11 cellular contexts compared by ENCODE assay signal in the genomic region with DNA sequence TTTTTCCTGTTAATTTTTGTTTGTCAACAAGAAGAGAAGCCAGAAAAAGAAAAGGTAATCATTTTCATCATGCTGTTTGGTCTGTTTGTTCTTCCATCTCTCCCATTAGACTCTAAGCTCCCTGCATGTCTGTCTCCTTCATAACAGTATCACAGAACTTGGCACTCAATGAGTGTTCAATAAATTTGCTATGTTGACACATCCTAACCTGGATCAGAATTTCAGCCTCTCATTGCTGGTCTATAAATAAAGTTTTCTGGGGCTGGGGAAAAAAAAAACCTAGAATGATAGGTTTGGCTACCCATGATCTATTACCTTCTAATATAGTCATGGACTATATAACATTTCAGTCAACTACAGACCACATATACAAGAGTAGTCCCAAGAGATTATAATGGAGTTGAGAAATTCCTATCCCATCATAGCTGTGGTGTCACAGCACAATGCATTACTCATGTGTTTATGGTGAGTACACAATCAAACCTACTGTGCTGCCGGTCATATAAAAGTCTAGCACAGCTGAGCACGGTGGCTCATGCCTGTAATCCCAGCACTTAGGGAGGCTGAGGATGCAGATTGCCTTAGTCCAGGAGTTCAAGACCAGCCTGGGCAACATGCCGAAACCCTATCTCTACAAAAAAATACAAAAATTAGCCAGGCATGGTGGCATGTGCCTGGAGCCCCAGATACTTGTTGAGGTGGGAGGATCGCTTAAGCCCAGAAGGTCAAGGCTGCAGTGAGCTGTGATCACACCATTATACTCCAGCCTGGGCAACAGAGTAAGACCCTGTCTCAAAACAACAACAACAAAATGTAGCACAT. TPM values are rescaled to one million over a fixed set of nuclear protein-coding genes. Genes with fewer than 3 reads are reported as not detected.
DNase-seq lines count a peak whose midpoint lies in the region; ATAC-seq and TF ChIP-seq lines count a peak whose summit lies in the region.
"Had no signal": no experiment of that assay in that cellular context is flagged by ENCODE, and none has a peak within 500 bp of the region (broad histone marks: within the 10 kb centered on the region; RNA-seq: fewer than 3 reads in every experiment).

No MANE protein-coding gene starts in this region.

- H3K9me3 ChIP-seq in HCT116 (ENCODE audit: control insufficient read depth in 1 of 2, insufficient read depth in 1 of 2, low read depth in 1 of 2, low read length in 2 of 2) = no peaks in the 10 kb centered on the region
- H3K9me3 ChIP-seq in SJSA1 (replicated peaks) = no peaks in the 10 kb centered on the region
- H3K9me3 ChIP-seq in effector memory CD4-positive, alpha-beta T cell (ENCODE audit: control insufficient read depth, low read length) = no peaks in the 10 kb centered on the region

- TF ChIP-seq RAD21 in HCT116 (IDR thresholded peaks at IDR 0.05; ENCODE audit: low read depth) = no peak

- H3K9me2 ChIP-seq in HCT116 (ENCODE audit: insufficient read depth) = no peaks in the 10 kb centered on the region

- H3K4me1 ChIP-seq in HCT116 (ENCODE audit: control insufficient read depth in 1 of 2, insufficient read depth in 2 of 2, low read length in 2 of 2) = peaks cover 16 to 27% of the 10 kb centered on the region in 2 experiments; a peak in 3 of 4 replicates
- peaks cover 18% of the 10 kb centered on the region for H3K4me1 ChIP-seq in SJSA1 (replicated peaks)
- H3K4me1 ChIP-seq in effector memory CD4-positive, alpha-beta T cell (ENCODE audit: control insufficient read depth, insufficient read depth, low read length, poor library complexity, severe bottlenecking) = no peaks in the 10 kb centered on the region

- no peak overlapping the region for H2AFZ ChIP-seq in HCT116 (ENCODE audit: low read depth, low read length, poor library complexity, severe bottlenecking)

- BruUV-seq in HCT116 (replicated peaks; lab: Mats Ljungman, UMichigan) = no TSS peak

- RAD21 ChIA-PET in HCT116 (lab: Charles Lee; ENCODE audit: low non-redundant PET in 1 of 2, low total read pairs in 2 of 2, uncharacterized antibody in 2 of 2, unreplicated experiment in 2 of 2) = no interaction called here

- H3K79me2 ChIP-seq in HCT116 (ENCODE audit: insufficient read depth, low read length) = peaks cover 100% of the 10 kb centered on the region

- POLR2A ChIA-PET in HCT116 (lab: Charles Lee) = interaction anchor here (0.7 kb wide), 1 partner anchor 8 kb away, joined by 3 read pairs; no protein-coding TSS in a partner anchor

- no peak for TF ChIP-seq CTCF in HCT116 (IDR thresholded peaks at IDR 0.05 in 2 of 3, conservative IDR thresholded peaks at IDR 0.05 in 1 of 3; ENCODE audit: borderline replicate concordance in 1 of 3, insufficient read depth in 1 of 3, low read depth in 2 of 3, low read length in 2 of 3)
- no peak for TF ChIP-seq CTCF in fibroblast of the aortic adventitia (IDR thresholded peaks at IDR 0.05; ENCODE audit: insufficient read depth, low read length)

- H3K27ac ChIP-seq in HCT116 (ENCODE audit: low read depth, low read length) (no peak overlapping the region), SJSA1 (no peak overlapping the region)
- H3K27ac ChIP-seq in effector memory CD4-positive, alpha-beta T cell (ENCODE audit: insufficient read depth, low read length, poor library complexity, severe bottlenecking) = no peak overlapping the region

- CTCF ChIA-PET in HCT116 (lab: Charles Lee) = no interaction called here

- H3K4me3 ChIP-seq in HCT116 (replicated peaks in 1 of 2; ENCODE audit: low read depth in 1 of 2, low read length in 2 of 2) (no peak overlapping the region), SJSA1 (no peak overlapping the region), fibroblast of the aortic adventitia (ENCODE audit: low read depth, low read length) (no peak overlapping the region)
- no peak overlapping the region for H3K4me3 ChIP-seq in effector memory CD4-positive, alpha-beta T cell (ENCODE audit: insufficient read depth, low read depth, low read length, poor library complexity, severe bottlenecking)
- H3K4me3 ChIP-seq: coronary artery, lung had no signal

- ATAC-seq in HCT116 = peak; percentile 48; the same call in 1 of the 2 replicates
- no peak for ATAC-seq in HG02623 (IDR thresholded peaks at IDR 0.05; ENCODE audit: unreplicated experiment)
- no peak for ATAC-seq in HG02885 (IDR thresholded peaks at IDR 0.05; ENCODE audit: poor library complexity, unreplicated experiment)

- H3K9ac ChIP-seq in HCT116 (ENCODE audit: low read length) = no peak overlapping the region

- no peak for TF ChIP-seq POLR2A in HCT116 (IDR thresholded peaks at IDR 0.05; ENCODE audit: borderline replicate concordance, extremely low read depth, insufficient read depth, insufficient read length)

- H4K20me1 ChIP-seq in HCT116 (ENCODE audit: insufficient read depth) = peaks cover 12% of the 10 kb centered on the region; the same call in 1 of the 2 replicates

- H3K27me3 ChIP-seq in HCT116 (ENCODE audit: insufficient read depth, low read length) (no peaks in the 10 kb centered on the region), SJSA1 (replicated peaks) (no peaks in the 10 kb centered on the region)
- H3K27me3 ChIP-seq in effector memory CD4-positive, alpha-beta T cell (replicated peaks; ENCODE audit: control insufficient read depth, insufficient read depth, low read length, poor library complexity, severe bottlenecking) = no peaks in the 10 kb centered on the region

- H3K36me3 ChIP-seq in HCT116 (ENCODE audit: control insufficient read depth in 1 of 2, insufficient read depth in 2 of 2, low read length in 2 of 2) (no peaks in the 10 kb centered on the region), SJSA1 (no peaks in the 10 kb centered on the region)
- peaks cover 5% of the 10 kb centered on the region for H3K36me3 ChIP-seq in effector memory CD4-positive, alpha-beta T cell (ENCODE audit: control insufficient read depth, insufficient read depth, low read length)

- intact Hi-C loops in HCT116 (cut with micrococcal nuclease) = no loop called here

- no peak overlapping the region for H3K4me2 ChIP-seq in HCT116 (ENCODE audit: low read length)

- DNase-seq in HCT116 (ENCODE audit: low read depth, low spot score) (no peak), SJSA1 (ENCODE audit: low read depth in 1 of 2, low spot score in 2 of 2) (peak; percentile 80 to 81), fibroblast of the aortic adventitia (ENCODE audit: low read depth) (peak; percentile 88), smooth muscle cell of the brain vasculature (ENCODE audit: low read depth, low spot score) (peak; percentile 43), NCI-H2171 (lab: John Stamatoyannopoulos, UW) (no peak)
- DNase-seq in effector memory CD4-positive, alpha-beta T cell = no peak
- DNase-seq: stimulated activated CD4-positive, alpha-beta T cell treated with anti-CD3 and anti-CD28 coated beads, Interleukin-2, amount 100 ng/mL, for 24 hours had no signal

TF ChIP-seq in HCT116, 20 proteins besides CTCF, POLR2A, EP300 and RAD21 (continues in another document):
- TF ChIP-seq POLR2AphosphoS5 (IDR thresholded peaks at IDR 0.05; ENCODE audit: low read depth, low read length) = no peak
- no peak for TF ChIP-seq EZH2 (IDR thresholded peaks at IDR 0.05)
- TF ChIP-seq, protein P1, sequence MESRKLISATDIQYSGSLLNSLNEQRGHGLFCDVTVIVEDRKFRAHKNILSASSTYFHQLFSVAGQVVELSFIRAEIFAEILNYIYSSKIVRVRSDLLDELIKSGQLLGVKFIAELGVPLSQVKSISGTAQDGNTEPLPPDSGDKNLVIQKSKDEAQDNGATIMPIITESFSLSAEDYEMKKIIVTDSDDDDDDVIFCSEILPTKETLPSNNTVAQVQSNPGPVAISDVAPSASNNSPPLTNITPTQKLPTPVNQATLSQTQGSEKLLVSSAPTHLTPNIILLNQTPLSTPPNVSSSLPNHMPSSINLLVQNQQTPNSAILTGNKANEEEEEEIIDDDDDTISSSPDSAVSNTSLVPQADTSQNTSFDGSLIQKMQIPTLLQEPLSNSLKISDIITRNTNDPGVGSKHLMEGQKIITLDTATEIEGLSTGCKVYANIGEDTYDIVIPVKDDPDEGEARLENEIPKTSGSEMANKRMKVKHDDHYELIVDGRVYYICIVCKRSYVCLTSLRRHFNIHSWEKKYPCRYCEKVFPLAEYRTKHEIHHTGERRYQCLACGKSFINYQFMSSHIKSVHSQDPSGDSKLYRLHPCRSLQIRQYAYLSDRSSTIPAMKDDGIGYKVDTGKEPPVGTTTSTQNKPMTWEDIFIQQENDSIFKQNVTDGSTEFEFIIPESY (IDR thresholded peaks at IDR 0.05; ENCODE audit: extremely low read depth, insufficient replicate concordance, low read length) = no peak
- no peak for TF ChIP-seq ELF1 (IDR thresholded peaks at IDR 0.05; ENCODE audit: borderline replicate concordance, low read depth)
- no peak for TF ChIP-seq EGR1 (IDR thresholded peaks at IDR 0.05; ENCODE audit: low read depth)
- no peak for TF ChIP-seq CEBPB (IDR thresholded peaks at IDR 0.05; ENCODE audit: low read depth)

RNA-seq across cellular contexts. Expression of a gene that starts 5.9 kb away (rescaled TPM):
- 25.2 TPM for total RNA-seq in HCT116 (2021; ENCODE audit: unreplicated experiment)
- polyA plus RNA-seq in HCT116 (2012) = 5.7 and 7.7 TPM in 2 replicates
- 17.1 and 20.2 TPM in 2 replicates for total RNA-seq in SJSA1 (2014; rRNA removed; shearing (Covaris generic))
- total RNA-seq in fibroblast of the aortic adventitia (ENCODE audit: low replicate concordance) = 24.4 and 34.6 TPM in 2 replicates

RNA-seq across cellular contexts. Expression of a gene that starts 39.3 kb away (rescaled TPM):
- total RNA-seq in HCT116 (2021; ENCODE audit: unreplicated experiment) = 1,863 TPM
- 3,637 and 4,200 TPM in 2 replicates for polyA plus RNA-seq in HCT116 (2012)
- total RNA-seq in SJSA1 (2014; rRNA removed; shearing (Covaris generic)) = 2,695 and 2,751 TPM in 2 replicates
- total RNA-seq in fibroblast of the aortic adventitia (ENCODE audit: low replicate concordance) = 1,593 and 2,945 TPM in 2 replicates

Comparison
In these comparisons a context has a peak if more than half of its experiments do, and no peak if none do; other contexts are left out.
1. DNase-seq: peak in SJSA1 (2 of 2), fibroblast of the aortic adventitia (single experiment) and smooth muscle cell of the brain vasculature (single experiment); none in HCT116 (single experiment), NCI-H2171 (single experiment) and effector memory CD4-positive, alpha-beta T cell (0 of 3).